ENCODE assay signal across 8 cellular contexts in genomic region chr10:83871486-83872081, GRCh38.
A peak's percentile ranks its signal among the peaks of the same experiment; 100 is the strongest.
DNase-seq lines count a peak whose midpoint lies in the region; ATAC-seq and TF ChIP-seq lines count a peak whose summit lies in the region.

No MANE protein-coding gene starts in this region.

- CTCF ChIA-PET in activated naive CD4-positive, alpha-beta T cell treated with anti-CD3 and anti-CD28 coated beads, Interleukin-2, amount 10 ng/mL, durations not matched to agents 7 days and 5 days (lab: Charles Lee): interaction anchor here (0.5 to 1.5 kb wide), 11 partner anchors 11 to 1070 kb away, joined by 3 to 6 read pairs (median 4); no protein-coding TSS in a partner anchor

- H3K36me3 Mint-ChIP-seq in activated naive CD4-positive, alpha-beta T cell treated with anti-CD3 and anti-CD28 coated beads, Interleukin-2, amount 10 ng/mL, durations not matched to agents 7 days and 5 days: no peaks in the 10 kb centered on the region

- H3K27ac ChIP-seq in SJSA1 (no peak overlapping the region), prostate gland (no peak overlapping the region)

- ATAC-seq in Right ventricle myocardium superior (ENCODE audit: poor library complexity): peak; percentile 92

- no peaks in the 10 kb centered on the region for H3K9me3 Mint-ChIP-seq in activated naive CD4-positive, alpha-beta T cell treated with anti-CD3 and anti-CD28 coated beads, Interleukin-2, amount 10 ng/mL, durations not matched to agents 7 days and 5 days

- H3K27me3 Mint-ChIP-seq in activated naive CD4-positive, alpha-beta T cell treated with anti-CD3 and anti-CD28 coated beads, Interleukin-2, amount 10 ng/mL, durations not matched to agents 7 days and 5 days: no peaks in the 10 kb centered on the region

- intact Hi-C loops in Right ventricle myocardium superior (cut with DNase I): no loop called here
- intact Hi-C loops in prostate gland (cut with DNase I): loop anchor here (5.0 kb wide), 1 partner anchor 1079 kb away; no protein-coding TSS in a partner anchor

- TF ChIP-seq CTCF in GM12864 (IDR thresholded peaks at IDR 0.05; ENCODE audit: low read depth, low read length, missing control alignments) (peak; percentile 96), prostate gland (IDR thresholded peaks at IDR 0.05) (peak; percentile 80 to 89 (median 86))

- no peak overlapping the region for H3K4me3 ChIP-seq in GM12864 (ENCODE audit: low read depth, low read length)
- H3K4me3 ChIP-seq in H7 (ENCODE audit: insufficient read depth, low read depth, low read length): no peak overlapping the region
- H3K4me3 ChIP-seq in SJSA1: no peak overlapping the region
- H3K4me3 ChIP-seq in prostate gland: no peak overlapping the region

- H3K4me3 Mint-ChIP-seq in activated naive CD4-positive, alpha-beta T cell treated with anti-CD3 and anti-CD28 coated beads, Interleukin-2, amount 10 ng/mL, durations not matched to agents 7 days and 5 days: no peak overlapping the region

- H3K4me1 Mint-ChIP-seq in activated naive CD4-positive, alpha-beta T cell treated with anti-CD3 and anti-CD28 coated beads, Interleukin-2, amount 10 ng/mL, durations not matched to agents 7 days and 5 days: no peaks in the 10 kb centered on the region

- H3K36me3 ChIP-seq in H7 (replicated peaks; ENCODE audit: control insufficient read depth, insufficient read depth, low read length): no peaks in the 10 kb centered on the region
- H3K36me3 ChIP-seq in SJSA1: no peaks in the 10 kb centered on the region
- H3K36me3 ChIP-seq in prostate gland: no peaks in the 10 kb centered on the region

- no peak for TF ChIP-seq POLR2A in prostate gland (IDR thresholded peaks at IDR 0.05)

- H3K4me1 ChIP-seq in SJSA1 (replicated peaks) (no peaks in the 10 kb centered on the region), prostate gland (replicated peaks) (no peaks in the 10 kb centered on the region)

- H3K9me3 ChIP-seq in SJSA1 (replicated peaks): no peaks in the 10 kb centered on the region
- H3K9me3 ChIP-seq in prostate gland: no peaks in the 10 kb centered on the region

- H3K27me3 ChIP-seq in H7 (ENCODE audit: control insufficient read depth, insufficient read depth, low read length) (no peaks in the 10 kb centered on the region), SJSA1 (replicated peaks) (no peaks in the 10 kb centered on the region), prostate gland (replicated peaks; ENCODE audit: insufficient read depth) (no peaks in the 10 kb centered on the region)

- no peak overlapping the region for H3K27ac Mint-ChIP-seq in activated naive CD4-positive, alpha-beta T cell treated with anti-CD3 and anti-CD28 coated beads, Interleukin-2, amount 10 ng/mL, durations not matched to agents 7 days and 5 days

- DNase-seq in GM12864 (ENCODE audit: low read depth) (peak; percentile 27), H7 (peak; percentile 72), LHCN-M2 (ENCODE audit: low read depth) (peak; percentile 34), SJSA1 (ENCODE audit: low read depth in 1 of 2, low spot score in 2 of 2) (peak; percentile 58 to 71), Right ventricle myocardium superior (peak; percentile 69), prostate gland (ENCODE audit: low spot score) (peak; percentile 57), amniotic stem cell (lab: John Stamatoyannopoulos, UW) (no peak)
- DNase-seq in activated naive CD4-positive, alpha-beta T cell treated with anti-CD3 and anti-CD28 coated beads, Interleukin-2, amount 10 ng/mL, durations not matched to agents 7 days and 5 days: peak; percentile 72

- WGBS in prostate gland: 14% methylated on average over 14 of the region's 14 CpGs
